Comparison of ENCODE assay signal across 1 cellular context in the genomic region with DNA sequence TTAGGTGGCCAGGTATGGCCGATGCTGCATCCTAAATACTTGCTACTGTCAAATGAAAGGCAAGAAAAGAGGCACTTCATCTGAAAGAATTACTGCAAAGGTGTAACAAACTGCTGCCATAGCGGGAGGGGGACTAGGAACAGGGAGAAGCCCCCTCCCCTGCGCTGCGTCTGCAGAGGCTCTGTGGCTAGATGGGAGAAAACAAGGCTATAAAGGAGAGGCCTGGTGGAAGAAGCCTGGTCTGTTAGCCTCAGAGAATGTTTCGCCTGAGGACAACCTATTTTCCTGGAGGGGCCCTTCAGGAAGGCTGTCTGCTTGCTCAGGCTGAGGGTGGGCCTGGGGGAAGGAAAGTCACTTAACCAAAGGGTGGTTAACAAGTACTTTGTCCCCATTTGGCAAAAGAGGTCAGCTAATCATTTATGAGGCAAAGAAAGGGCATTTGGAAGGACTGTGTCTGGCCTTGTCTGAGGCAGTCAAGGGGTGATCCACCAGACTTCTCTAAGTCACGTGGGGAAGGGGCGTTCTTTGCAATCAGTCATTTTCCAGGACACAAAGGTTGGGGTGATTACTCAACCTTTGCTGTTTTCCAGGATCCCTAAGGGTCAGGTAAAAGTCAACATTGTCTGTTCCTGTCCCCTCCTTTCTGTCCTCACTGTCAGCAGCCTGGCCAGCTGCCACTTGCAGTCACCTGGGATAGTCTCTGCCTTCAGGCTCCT.
A peak's percentile ranks its signal among the peaks of the same experiment; 100 is the strongest.
TF ChIP-seq lines count a peak whose summit lies in the region.

No MANE protein-coding gene starts in this region.

TF ChIP-seq in HepG2, 621 proteins besides CTCF, POLR2A, EP300 and RAD21 (continued from another document and continues in another):
- TF ChIP-seq ISL2 (CRISPR knock-in tag; IDR thresholded peaks at IDR 0.05) (0 out of 2 replicates have a peak, but pooled peaks have one; percentile 16), MTF1 (CRISPR knock-in tag; IDR thresholded peaks at IDR 0.05) (no peak), HOXD1 (CRISPR knock-in tag; IDR thresholded peaks at IDR 0.05) (peak; percentile 89), ZSCAN9 (CRISPR knock-in tag; IDR thresholded peaks at IDR 0.05; ENCODE audit: borderline replicate concordance) (no peak), ZFAT (CRISPR knock-in tag; conservative IDR thresholded peaks at IDR 0.05) (no peak), RBM22 (optimal IDR thresholded peaks at IDR 0.05; ENCODE audit: low read length) (no peak), ZBTB21 (CRISPR knock-in tag; IDR thresholded peaks at IDR 0.05) (no peak), ZNF883 (CRISPR knock-in tag; IDR thresholded peaks at IDR 0.05; ENCODE audit: not compliant biosample characterization) (no peak), ZBTB7A (CRISPR knock-in tag; IDR thresholded peaks at IDR 0.05) (peak; percentile 84), CENPX (CRISPR knock-in tag; IDR thresholded peaks at IDR 0.05) (no peak), RNF2 (conservative IDR thresholded peaks at IDR 0.05; ENCODE audit: low read depth) (no peak), ZNF350 (CRISPR knock-in tag; IDR thresholded peaks at IDR 0.05; ENCODE audit: borderline replicate concordance, low read depth) (no peak), HNRNPH1 (optimal IDR thresholded peaks at IDR 0.05; ENCODE audit: low read depth, low read length) (no peak), MED13 (CRISPR knock-in tag; IDR thresholded peaks at IDR 0.05) (no peak), ZNF34 (CRISPR knock-in tag; IDR thresholded peaks at IDR 0.05; ENCODE audit: borderline replicate concordance) (no peak), CHD2 (IDR thresholded peaks at IDR 0.05; ENCODE audit: low read depth, low read length) (no peak), ARNTL (CRISPR knock-in tag; IDR thresholded peaks at IDR 0.05) (peak; percentile 68; the same call in 1 of the 2 replicates), ZNF274 (CRISPR knock-in tag; IDR thresholded peaks at IDR 0.05) (no peak), SMAD9 (CRISPR knock-in tag; IDR thresholded peaks at IDR 0.05) (no peak), ATF7-NPFF (CRISPR knock-in tag; IDR thresholded peaks at IDR 0.05; ENCODE audit: low read depth) (no peak), ZNF331 (CRISPR knock-in tag; IDR thresholded peaks at IDR 0.05) (peak; percentile 66; the same call in 1 of the 2 replicates), ZNF121 (CRISPR knock-in tag; IDR thresholded peaks at IDR 0.05) (no peak), NPAS2 (CRISPR knock-in tag; IDR thresholded peaks at IDR 0.05; ENCODE audit: borderline replicate concordance) (no peak), GATA4 (IDR thresholded peaks at IDR 0.05; ENCODE audit: borderline replicate concordance, low read depth) (no peak), MTA3 (CRISPR knock-in tag; IDR thresholded peaks at IDR 0.05) (no peak), HNRNPL (IDR thresholded peaks at IDR 0.05; ENCODE audit: low read depth, low read length) (no peak), ZNF446 (CRISPR knock-in tag; IDR thresholded peaks at IDR 0.05) (no peak), RBFOX2 (IDR thresholded peaks at IDR 0.05; ENCODE audit: low read depth, low read length) (no peak), ZMAT3 (CRISPR knock-in tag; conservative IDR thresholded peaks at IDR 0.05) (no peak), ZNF263 (CRISPR knock-in tag; IDR thresholded peaks at IDR 0.05) (no peak), ZNF775 (CRISPR knock-in tag; IDR thresholded peaks at IDR 0.05; ENCODE audit: borderline replicate concordance) (no peak), ZBTB3 (CRISPR knock-in tag; IDR thresholded peaks at IDR 0.05; ENCODE audit: borderline replicate concordance, low read depth) (0 out of 2 replicates have a peak, but pooled peaks have one; percentile 58), SOX13 (IDR thresholded peaks at IDR 0.05) (no peak), SOX13 (CRISPR knock-in tag; conservative IDR thresholded peaks at IDR 0.05 in 1 of 2, IDR thresholded peaks at IDR 0.05 in 1 of 2) (peak in 1 of 2 experiments; percentile 82; a peak in 2 of 4 replicates)
- TF ChIP-seq, protein P1, sequence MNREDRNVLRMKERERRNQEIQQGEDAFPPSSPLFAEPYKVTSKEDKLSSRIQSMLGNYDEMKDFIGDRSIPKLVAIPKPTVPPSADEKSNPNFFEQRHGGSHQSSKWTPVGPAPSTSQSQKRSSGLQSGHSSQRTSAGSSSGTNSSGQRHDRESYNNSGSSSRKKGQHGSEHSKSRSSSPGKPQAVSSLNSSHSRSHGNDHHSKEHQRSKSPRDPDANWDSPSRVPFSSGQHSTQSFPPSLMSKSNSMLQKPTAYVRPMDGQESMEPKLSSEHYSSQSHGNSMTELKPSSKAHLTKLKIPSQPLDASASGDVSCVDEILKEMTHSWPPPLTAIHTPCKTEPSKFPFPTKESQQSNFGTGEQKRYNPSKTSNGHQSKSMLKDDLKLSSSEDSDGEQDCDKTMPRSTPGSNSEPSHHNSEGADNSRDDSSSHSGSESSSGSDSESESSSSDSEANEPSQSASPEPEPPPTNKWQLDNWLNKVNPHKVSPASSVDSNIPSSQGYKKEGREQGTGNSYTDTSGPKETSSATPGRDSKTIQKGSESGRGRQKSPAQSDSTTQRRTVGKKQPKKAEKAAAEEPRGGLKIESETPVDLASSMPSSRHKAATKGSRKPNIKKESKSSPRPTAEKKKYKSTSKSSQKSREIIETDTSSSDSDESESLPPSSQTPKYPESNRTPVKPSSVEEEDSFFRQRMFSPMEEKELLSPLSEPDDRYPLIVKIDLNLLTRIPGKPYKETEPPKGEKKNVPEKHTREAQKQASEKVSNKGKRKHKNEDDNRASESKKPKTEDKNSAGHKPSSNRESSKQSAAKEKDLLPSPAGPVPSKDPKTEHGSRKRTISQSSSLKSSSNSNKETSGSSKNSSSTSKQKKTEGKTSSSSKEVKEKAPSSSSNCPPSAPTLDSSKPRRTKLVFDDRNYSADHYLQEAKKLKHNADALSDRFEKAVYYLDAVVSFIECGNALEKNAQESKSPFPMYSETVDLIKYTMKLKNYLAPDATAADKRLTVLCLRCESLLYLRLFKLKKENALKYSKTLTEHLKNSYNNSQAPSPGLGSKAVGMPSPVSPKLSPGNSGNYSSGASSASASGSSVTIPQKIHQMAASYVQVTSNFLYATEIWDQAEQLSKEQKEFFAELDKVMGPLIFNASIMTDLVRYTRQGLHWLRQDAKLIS (CRISPR knock-in tag; IDR thresholded peaks at IDR 0.05), result no peak
- TF ChIP-seq, protein P2, sequence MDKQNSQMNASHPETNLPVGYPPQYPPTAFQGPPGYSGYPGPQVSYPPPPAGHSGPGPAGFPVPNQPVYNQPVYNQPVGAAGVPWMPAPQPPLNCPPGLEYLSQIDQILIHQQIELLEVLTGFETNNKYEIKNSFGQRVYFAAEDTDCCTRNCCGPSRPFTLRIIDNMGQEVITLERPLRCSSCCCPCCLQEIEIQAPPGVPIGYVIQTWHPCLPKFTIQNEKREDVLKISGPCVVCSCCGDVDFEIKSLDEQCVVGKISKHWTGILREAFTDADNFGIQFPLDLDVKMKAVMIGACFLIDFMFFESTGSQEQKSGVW (CRISPR knock-in tag; IDR thresholded peaks at IDR 0.05; ENCODE audit: borderline replicate concordance), result no peak
- TF ChIP-seq, protein P3, sequence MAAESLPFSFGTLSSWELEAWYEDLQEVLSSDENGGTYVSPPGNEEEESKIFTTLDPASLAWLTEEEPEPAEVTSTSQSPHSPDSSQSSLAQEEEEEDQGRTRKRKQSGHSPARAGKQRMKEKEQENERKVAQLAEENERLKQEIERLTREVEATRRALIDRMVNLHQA (CRISPR knock-in tag; IDR thresholded peaks at IDR 0.05), result no peak
- TF ChIP-seq, protein P4, sequence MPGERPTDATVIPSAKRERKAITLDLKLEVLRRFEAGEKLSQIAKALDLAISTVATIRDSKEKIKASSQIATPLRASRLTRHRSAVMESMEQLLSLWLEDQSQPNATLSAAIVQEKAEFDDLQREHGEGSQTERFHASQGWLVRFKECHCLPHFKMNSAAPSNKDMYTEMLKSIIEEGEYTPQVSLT (CRISPR knock-in tag; IDR thresholded peaks at IDR 0.05; ENCODE audit: borderline replicate concordance, low read depth), result no peak
- TF ChIP-seq, protein P5, sequence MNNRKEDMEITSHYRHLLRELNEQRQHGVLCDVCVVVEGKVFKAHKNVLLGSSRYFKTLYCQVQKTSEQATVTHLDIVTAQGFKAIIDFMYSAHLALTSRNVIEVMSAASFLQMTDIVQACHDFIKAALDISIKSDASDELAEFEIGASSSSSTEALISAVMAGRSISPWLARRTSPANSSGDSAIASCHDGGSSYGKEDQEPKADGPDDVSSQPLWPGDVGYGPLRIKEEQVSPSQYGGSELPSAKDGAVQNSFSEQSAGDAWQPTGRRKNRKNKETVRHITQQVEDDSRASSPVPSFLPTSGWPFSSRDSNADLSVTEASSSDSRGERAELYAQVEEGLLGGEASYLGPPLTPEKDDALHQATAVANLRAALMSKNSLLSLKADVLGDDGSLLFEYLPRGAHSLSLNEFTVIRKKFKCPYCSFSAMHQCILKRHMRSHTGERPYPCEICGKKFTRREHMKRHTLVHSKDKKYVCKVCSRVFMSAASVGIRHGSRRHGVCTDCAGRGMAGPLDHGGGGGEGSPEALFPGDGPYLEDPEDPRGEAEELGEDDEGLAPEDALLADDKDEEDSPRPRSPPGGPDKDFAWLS (CRISPR knock-in tag; IDR thresholded peaks at IDR 0.05; ENCODE audit: borderline replicate concordance), result no peak
- TF ChIP-seq, protein P6, sequence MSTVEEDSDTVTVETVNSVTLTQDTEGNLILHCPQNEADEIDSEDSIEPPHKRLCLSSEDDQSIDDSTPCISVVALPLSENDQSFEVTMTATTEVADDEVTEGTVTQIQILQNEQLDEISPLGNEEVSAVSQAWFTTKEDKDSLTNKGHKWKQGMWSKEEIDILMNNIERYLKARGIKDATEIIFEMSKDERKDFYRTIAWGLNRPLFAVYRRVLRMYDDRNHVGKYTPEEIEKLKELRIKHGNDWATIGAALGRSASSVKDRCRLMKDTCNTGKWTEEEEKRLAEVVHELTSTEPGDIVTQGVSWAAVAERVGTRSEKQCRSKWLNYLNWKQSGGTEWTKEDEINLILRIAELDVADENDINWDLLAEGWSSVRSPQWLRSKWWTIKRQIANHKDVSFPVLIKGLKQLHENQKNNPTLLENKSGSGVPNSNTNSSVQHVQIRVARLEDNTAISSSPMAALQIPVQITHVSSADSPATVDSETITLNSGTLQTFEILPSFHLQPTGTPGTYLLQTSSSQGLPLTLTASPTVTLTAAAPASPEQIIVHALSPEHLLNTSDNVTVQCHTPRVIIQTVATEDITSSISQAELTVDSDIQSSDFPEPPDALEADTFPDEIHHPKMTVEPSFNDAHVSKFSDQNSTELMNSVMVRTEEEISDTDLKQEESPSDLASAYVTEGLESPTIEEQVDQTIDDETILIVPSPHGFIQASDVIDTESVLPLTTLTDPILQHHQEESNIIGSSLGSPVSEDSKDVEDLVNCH (CRISPR knock-in tag; IDR thresholded peaks at IDR 0.05), result no peak
- TF ChIP-seq, protein P7, sequence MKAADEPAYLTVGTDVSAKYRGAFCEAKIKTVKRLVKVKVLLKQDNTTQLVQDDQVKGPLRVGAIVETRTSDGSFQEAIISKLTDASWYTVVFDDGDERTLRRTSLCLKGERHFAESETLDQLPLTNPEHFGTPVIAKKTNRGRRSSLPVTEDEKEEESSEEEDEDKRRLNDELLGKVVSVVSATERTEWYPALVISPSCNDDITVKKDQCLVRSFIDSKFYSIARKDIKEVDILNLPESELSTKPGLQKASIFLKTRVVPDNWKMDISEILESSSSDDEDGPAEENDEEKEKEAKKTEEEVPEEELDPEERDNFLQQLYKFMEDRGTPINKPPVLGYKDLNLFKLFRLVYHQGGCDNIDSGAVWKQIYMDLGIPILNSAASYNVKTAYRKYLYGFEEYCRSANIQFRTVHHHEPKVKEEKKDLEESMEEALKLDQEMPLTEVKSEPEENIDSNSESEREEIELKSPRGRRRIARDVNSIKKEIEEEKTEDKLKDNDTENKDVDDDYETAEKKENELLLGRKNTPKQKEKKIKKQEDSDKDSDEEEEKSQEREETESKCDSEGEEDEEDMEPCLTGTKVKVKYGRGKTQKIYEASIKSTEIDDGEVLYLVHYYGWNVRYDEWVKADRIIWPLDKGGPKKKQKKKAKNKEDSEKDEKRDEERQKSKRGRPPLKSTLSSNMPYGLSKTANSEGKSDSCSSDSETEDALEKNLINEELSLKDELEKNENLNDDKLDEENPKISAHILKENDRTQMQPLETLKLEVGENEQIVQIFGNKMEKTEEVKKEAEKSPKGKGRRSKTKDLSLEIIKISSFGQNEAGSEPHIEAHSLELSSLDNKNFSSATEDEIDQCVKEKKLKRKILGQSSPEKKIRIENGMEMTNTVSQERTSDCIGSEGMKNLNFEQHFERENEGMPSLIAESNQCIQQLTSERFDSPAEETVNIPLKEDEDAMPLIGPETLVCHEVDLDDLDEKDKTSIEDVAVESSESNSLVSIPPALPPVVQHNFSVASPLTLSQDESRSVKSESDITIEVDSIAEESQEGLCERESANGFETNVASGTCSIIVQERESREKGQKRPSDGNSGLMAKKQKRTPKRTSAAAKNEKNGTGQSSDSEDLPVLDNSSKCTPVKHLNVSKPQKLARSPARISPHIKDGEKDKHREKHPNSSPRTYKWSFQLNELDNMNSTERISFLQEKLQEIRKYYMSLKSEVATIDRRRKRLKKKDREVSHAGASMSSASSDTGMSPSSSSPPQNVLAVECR (CRISPR knock-in tag; IDR thresholded peaks at IDR 0.05; ENCODE audit: borderline replicate concordance), result peak; percentile 38; the same call in 1 of the 2 replicates
- TF ChIP-seq, protein P8, sequence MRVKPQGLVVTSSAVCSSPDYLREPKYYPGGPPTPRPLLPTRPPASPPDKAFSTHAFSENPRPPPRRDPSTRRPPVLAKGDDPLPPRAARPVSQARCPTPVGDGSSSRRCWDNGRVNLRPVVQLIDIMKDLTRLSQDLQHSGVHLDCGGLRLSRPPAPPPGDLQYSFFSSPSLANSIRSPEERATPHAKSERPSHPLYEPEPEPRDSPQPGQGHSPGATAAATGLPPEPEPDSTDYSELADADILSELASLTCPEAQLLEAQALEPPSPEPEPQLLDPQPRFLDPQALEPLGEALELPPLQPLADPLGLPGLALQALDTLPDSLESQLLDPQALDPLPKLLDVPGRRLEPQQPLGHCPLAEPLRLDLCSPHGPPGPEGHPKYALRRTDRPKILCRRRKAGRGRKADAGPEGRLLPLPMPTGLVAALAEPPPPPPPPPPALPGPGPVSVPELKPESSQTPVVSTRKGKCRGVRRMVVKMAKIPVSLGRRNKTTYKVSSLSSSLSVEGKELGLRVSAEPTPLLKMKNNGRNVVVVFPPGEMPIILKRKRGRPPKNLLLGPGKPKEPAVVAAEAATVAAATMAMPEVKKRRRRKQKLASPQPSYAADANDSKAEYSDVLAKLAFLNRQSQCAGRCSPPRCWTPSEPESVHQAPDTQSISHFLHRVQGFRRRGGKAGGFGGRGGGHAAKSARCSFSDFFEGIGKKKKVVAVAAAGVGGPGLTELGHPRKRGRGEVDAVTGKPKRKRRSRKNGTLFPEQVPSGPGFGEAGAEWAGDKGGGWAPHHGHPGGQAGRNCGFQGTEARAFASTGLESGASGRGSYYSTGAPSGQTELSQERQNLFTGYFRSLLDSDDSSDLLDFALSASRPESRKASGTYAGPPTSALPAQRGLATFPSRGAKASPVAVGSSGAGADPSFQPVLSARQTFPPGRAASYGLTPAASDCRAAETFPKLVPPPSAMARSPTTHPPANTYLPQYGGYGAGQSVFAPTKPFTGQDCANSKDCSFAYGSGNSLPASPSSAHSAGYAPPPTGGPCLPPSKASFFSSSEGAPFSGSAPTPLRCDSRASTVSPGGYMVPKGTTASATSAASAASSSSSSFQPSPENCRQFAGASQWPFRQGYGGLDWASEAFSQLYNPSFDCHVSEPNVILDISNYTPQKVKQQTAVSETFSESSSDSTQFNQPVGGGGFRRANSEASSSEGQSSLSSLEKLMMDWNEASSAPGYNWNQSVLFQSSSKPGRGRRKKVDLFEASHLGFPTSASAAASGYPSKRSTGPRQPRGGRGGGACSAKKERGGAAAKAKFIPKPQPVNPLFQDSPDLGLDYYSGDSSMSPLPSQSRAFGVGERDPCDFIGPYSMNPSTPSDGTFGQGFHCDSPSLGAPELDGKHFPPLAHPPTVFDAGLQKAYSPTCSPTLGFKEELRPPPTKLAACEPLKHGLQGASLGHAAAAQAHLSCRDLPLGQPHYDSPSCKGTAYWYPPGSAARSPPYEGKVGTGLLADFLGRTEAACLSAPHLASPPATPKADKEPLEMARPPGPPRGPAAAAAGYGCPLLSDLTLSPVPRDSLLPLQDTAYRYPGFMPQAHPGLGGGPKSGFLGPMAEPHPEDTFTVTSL (CRISPR knock-in tag; IDR thresholded peaks at IDR 0.05; ENCODE audit: borderline replicate concordance), result no peak
